In the genomic region with DNA sequence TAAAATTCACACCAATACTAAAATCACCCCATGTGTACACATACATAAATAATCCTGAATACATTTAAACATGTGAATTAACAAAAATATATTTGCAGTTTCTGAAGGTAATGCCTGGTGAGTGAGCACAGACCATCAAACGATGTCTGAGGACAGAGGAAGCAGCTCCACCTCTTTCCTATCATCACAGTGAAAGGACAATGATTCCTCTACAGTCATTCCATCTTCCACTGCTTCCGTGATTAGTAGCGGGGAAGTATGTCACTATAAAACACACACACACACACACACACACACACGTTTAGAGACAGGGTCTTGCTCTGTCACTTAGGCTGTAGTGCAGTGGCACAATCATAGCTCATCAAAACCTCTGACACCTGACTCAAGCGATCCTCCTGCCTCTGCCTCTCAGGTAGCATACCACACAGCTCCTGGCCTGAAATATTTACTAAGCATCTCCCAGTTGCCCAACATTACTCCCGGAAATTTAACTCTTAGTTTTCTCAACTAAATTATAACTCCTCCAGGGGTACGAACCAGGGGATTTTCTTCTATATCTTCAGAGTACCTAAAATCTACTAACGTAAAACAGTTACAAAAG, we compare ENCODE assay signal across 21 cellular contexts.
"Had no signal": no experiment of that assay in that cellular context is flagged by ENCODE, and none has a peak within 500 bp of the region (broad histone marks: within the 10 kb centered on the region; RNA-seq: fewer than 3 reads in every experiment).

No MANE protein-coding gene starts in this region.

- DNase-seq: activated CD4-positive, alpha-beta T cell treated with anti-CD3 and anti-CD28 coated beads for 1 hour; activated CD4-positive, alpha-beta T cell treated with anti-CD3 and anti-CD28 coated beads, Interleukin-2, amount 10 ng/mL, durations not matched to agents 7 days and 5 days; activated CD8-positive, alpha-beta T cell treated with anti-CD3 and anti-CD28 coated beads for 36 hours; activated naive CD8-positive, alpha-beta T cell treated with anti-CD3 and anti-CD28 coated beads, Interleukin-2, amount 50 U/mL, for 24 hours; activated T-cell treated with anti-CD3 and anti-CD28 coated beads, Interleukin-2, amount 50 U/mL, for 4 hours; effector CD8-positive, alpha-beta T cell; head of caudate nucleus; hypothalamus; mammary epithelial cell; naive B cell; nucleus accumbens; pancreas; psoas muscle; spleen; stimulated activated naive CD4-positive, alpha-beta T cell; SW 1271; T1000; tibial artery; upper lobe of right lung had no signal

- H3K9me3 ChIP-seq: breast epithelium, pancreas, psoas muscle, suprapubic skin, tibial artery, upper lobe of right lung had no signal

- H3K36me3 ChIP-seq: breast epithelium, pancreas, spleen, suprapubic skin, tibial artery, upper lobe of right lung had no signal

- H3K27me3 ChIP-seq: breast epithelium, pancreas, spleen, suprapubic skin, tibial artery, upper lobe of right lung had no signal

- ATAC-seq: activated CD8-positive, alpha-beta T cell treated with anti-CD3 and anti-CD28 coated beads for 36 hours; activated naive CD8-positive, alpha-beta T cell treated with anti-CD3 and anti-CD28 coated beads, Interleukin-2, amount 50 U/mL, for 24 hours; activated T-cell treated with anti-CD3 and anti-CD28 coated beads, Interleukin-2, amount 50 U/mL, for 4 hours; pancreas; psoas muscle; upper lobe of right lung had no signal

- H3K4me3 ChIP-seq: breast epithelium, pancreas, psoas muscle, spleen, suprapubic skin, tibial artery, upper lobe of right lung had no signal

- H3K27ac ChIP-seq: breast epithelium, pancreas, psoas muscle, spleen, suprapubic skin, tibial artery, upper lobe of right lung had no signal

- H3K4me1 ChIP-seq: breast epithelium, spleen, suprapubic skin, tibial artery, upper lobe of right lung had no signal
